In the genomic region with DNA sequence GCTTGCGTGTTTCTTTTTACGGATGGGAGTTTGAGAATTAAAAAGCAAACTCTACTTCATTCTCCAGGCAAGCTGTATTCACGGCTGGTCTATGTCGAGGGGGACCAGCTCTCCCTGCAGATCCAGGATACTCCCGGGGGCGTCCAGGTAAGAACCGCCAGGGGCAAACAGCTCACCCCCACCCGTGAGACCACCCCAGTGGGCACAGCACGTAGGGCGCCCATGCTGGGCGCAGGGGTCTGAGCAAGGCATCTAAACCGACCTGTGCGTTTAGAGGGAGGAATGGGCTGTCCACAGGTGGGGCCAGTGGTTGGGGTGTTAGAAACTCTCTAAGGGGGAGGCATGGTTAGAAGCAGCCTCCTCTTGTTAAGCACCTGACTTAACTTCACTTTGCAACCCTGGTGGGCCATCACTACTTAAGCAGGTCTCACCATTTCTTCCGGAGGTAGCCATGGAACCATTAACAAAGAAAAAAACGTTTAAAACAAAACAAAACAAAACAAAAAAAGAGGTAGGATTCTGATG, we compare ENCODE assay signal across 8 cellular contexts. TPM values are rescaled to one million over a fixed set of nuclear protein-coding genes. Genes with fewer than 3 reads are reported as not detected.
DNase-seq lines count a peak whose midpoint lies in the region; ATAC-seq and TF ChIP-seq lines count a peak whose summit lies in the region.

No MANE protein-coding gene starts in this region.

- no peak overlapping the region for H2BK120ac ChIP-seq in neuronal stem cell (ENCODE audit: low read depth, low read length)

- peaks cover 4% of the 10 kb centered on the region for H3K4me1 Mint-ChIP-seq in endothelial cell (ENCODE audit: unreplicated experiment)

- CTCF ChIA-PET in BJ (lab: Yijun Ruan, JAX): interaction anchor here (0.8 to 3.7 kb wide), 9 partner anchors 9 to 286 kb away, joined by 3 to 16 read pairs (median 5); no protein-coding TSS in a partner anchor

- no peaks in the 10 kb centered on the region for H3K79me2 ChIP-seq in OCI-LY3 (ENCODE audit: low read length)

- DNase-seq in BJ (ENCODE audit: low read depth): no peak
- DNase-seq in endothelial cell (ENCODE audit: low spot score): no peak
- DNase-seq in neuronal stem cell (ENCODE audit: low spot score): no peak
- DNase-seq in NCI-H526 (lab: John Stamatoyannopoulos, UW): no peak
- DNase-seq in SJCRH30: no peak
- no peak for DNase-seq in NCI-H1417 treated with DMSO at 0.1 percent for 48 hours (lab: John Stamatoyannopoulos, UW)

- H3K4ac ChIP-seq in neuronal stem cell (ENCODE audit: low read length): no peak overlapping the region

- H2AFZ ChIP-seq in OCI-LY3 (ENCODE audit: low read depth, low read length) (no peak overlapping the region), neuronal stem cell (ENCODE audit: low read length) (peak overlapping the region; percentile 100)

- H3K27me3 Mint-ChIP-seq in endothelial cell (ENCODE audit: unreplicated experiment): peaks cover 2% of the 10 kb centered on the region

- POLR2A ChIA-PET in BJ (lab: Charles Lee): interaction anchor here (0.8 kb wide), 1 partner anchor 11 kb away, joined by 4 read pairs; no protein-coding TSS in a partner anchor

- H3K23ac ChIP-seq in neuronal stem cell (ENCODE audit: low read depth, low read length, poor library complexity): no peak overlapping the region

- H3K9me3 ChIP-seq in OCI-LY3 (ENCODE audit: insufficient read depth, low read length) (no peaks in the 10 kb centered on the region), neuronal stem cell (replicated peaks in 1 of 2; ENCODE audit: control insufficient read depth in 2 of 2, insufficient read depth in 1 of 2, low read depth in 1 of 2, low read length in 2 of 2) (no peaks in the 10 kb centered on the region), SJCRH30 (replicated peaks) (no peaks in the 10 kb centered on the region)

- H3K4me2 ChIP-seq in OCI-LY3 (ENCODE audit: low read length) (peak overlapping the region; percentile 81), neuronal stem cell (ENCODE audit: insufficient read depth, low read length, poor library complexity, severe bottlenecking) (peak overlapping the region; percentile 97)

- H4K91ac ChIP-seq in neuronal stem cell (ENCODE audit: low read depth, low read length, poor library complexity): no peak overlapping the region

- no peaks in the 10 kb centered on the region for H4K20me1 ChIP-seq in OCI-LY3 (ENCODE audit: insufficient read depth, low read length)

- H3K36me3 ChIP-seq in BJ (ENCODE audit: control insufficient read depth, insufficient read depth, low read length) (0 out of 2 replicates have a peak, but pooled peaks cover 1% of the 10 kb centered on the region), OCI-LY3 (replicated peaks; ENCODE audit: low read depth, low read length) (no peaks in the 10 kb centered on the region), neuronal stem cell (replicated peaks in 1 of 2; ENCODE audit: control insufficient read depth in 2 of 2, insufficient read depth in 2 of 2, low read length in 2 of 2) (no peaks in the 10 kb centered on the region), SJCRH30 (no peaks in the 10 kb centered on the region)

- peak overlapping the region; percentile 70 for H3K27ac Mint-ChIP-seq in endothelial cell (ENCODE audit: unreplicated experiment)

- H3K27me3 ChIP-seq in BJ (ENCODE audit: control insufficient read depth, insufficient read depth, low read length) (no peaks in the 10 kb centered on the region), OCI-LY3 (ENCODE audit: low read depth, low read length) (0 out of 2 replicates have a peak, but pooled peaks cover 8% of the 10 kb centered on the region), neuronal stem cell (ENCODE audit: control insufficient read depth in 3 of 3, insufficient read depth in 3 of 3, low read depth in 1 of 3, low read length in 3 of 3) (peaks cover 0 to 14% (median 6%) of the 10 kb centered on the region in 3 experiments), SJCRH30 (no peaks in the 10 kb centered on the region; the same call in 1 of the 2 replicates)

- H3K4me1 ChIP-seq in OCI-LY3 (ENCODE audit: low read length) (peaks cover 3% of the 10 kb centered on the region; the same call in 1 of the 2 replicates), neuronal stem cell (ENCODE audit: control insufficient read depth in 2 of 2, insufficient read depth in 1 of 2, low read depth in 1 of 2, low read length in 2 of 2) (peaks cover 0 to 2% of the 10 kb centered on the region in 2 donors), SJCRH30 (no peaks in the 10 kb centered on the region)

- TF ChIP-seq CTCF in BJ (IDR thresholded peaks at IDR 0.05; ENCODE audit: insufficient read depth, low read depth, low read length): no peak
- TF ChIP-seq CTCF in OCI-LY3 (IDR thresholded peaks at IDR 0.05; ENCODE audit: low read depth, low read length): no peak
- TF ChIP-seq CTCF in endothelial cell (IDR thresholded peaks at IDR 0.05; ENCODE audit: unreplicated experiment): no peak

- no peak overlapping the region for H2BK5ac ChIP-seq in neuronal stem cell (ENCODE audit: low read length)

- H3K4me3 ChIP-seq in BJ (ENCODE audit: low read depth, low read length): peak overlapping the region; percentile 82
- peak overlapping the region; percentile 89 for H3K4me3 ChIP-seq in OCI-LY3 (ENCODE audit: low read length)
- no peak overlapping the region for H3K4me3 ChIP-seq in neuronal stem cell (ENCODE audit: low read length in 2 of 2)
- H3K4me3 ChIP-seq in SJCRH30: no peak overlapping the region

- ATAC-seq in HG03196 (IDR thresholded peaks at IDR 0.05; ENCODE audit: unreplicated experiment): no peak

- no peaks in the 10 kb centered on the region for H3K79me1 ChIP-seq in neuronal stem cell (ENCODE audit: low read depth, low read length)

- H3K14ac ChIP-seq in neuronal stem cell (ENCODE audit: low read length): no peak overlapping the region

- no peaks in the 10 kb centered on the region for H3K36me3 Mint-ChIP-seq in endothelial cell (ENCODE audit: low read depth, unreplicated experiment)

- H3K27ac ChIP-seq in OCI-LY3 (ENCODE audit: low read length) (no peak overlapping the region), neuronal stem cell (replicated peaks; ENCODE audit: low read length) (no peak overlapping the region), SJCRH30 (no peak overlapping the region)

- no peak overlapping the region for H3K9ac ChIP-seq in OCI-LY3 (ENCODE audit: low read length)
- no peak overlapping the region for H3K9ac ChIP-seq in neuronal stem cell (ENCODE audit: low read depth, low read length, poor library complexity)

- H3K9me3 Mint-ChIP-seq in endothelial cell (ENCODE audit: unreplicated experiment): no peaks in the 10 kb centered on the region

- H3K18ac ChIP-seq in neuronal stem cell (ENCODE audit: low read length): no peak overlapping the region

- peak overlapping the region; percentile 90 for H3K4me3 Mint-ChIP-seq in endothelial cell (ENCODE audit: unreplicated experiment)

- WGBS in neuronal stem cell (ENCODE audit: extremely low coverage in 2 of 2, insufficient read length in 2 of 2, insufficient replicate concordance in 1 of 2), 2 donors: no CpG with 5 or more reads among the region's 15 CpGs

- H2BK12ac ChIP-seq in neuronal stem cell (ENCODE audit: low read length): no peak overlapping the region

- H4K8ac ChIP-seq in neuronal stem cell (ENCODE audit: low read depth, low read length): no peak overlapping the region

- peak overlapping the region; percentile 47 for H2AK5ac ChIP-seq in neuronal stem cell (ENCODE audit: low read depth, low read length)

- no peak overlapping the region for H2BK15ac ChIP-seq in neuronal stem cell (ENCODE audit: low read length)

RNA-seq across cellular contexts. Expression of gene RASL11A, which starts 1.0 kb away (rescaled TPM):
- 37.6 and 67.0 TPM in 2 replicates for polyA plus RNA-seq in BJ (2011; rRNA removed)
- polyA minus RNA-seq in BJ (2011; rRNA and poly(A)+ RNA removed): 110 and 137 TPM in 2 replicates
- 2.1 TPM for total RNA-seq in endothelial cell (ENCODE audit: unreplicated experiment)
- 0.33 TPM for polyA plus RNA-seq in neuronal stem cell (2013, experiment 1 of 2)
- 0.64 TPM for polyA plus RNA-seq in neuronal stem cell (2013, experiment 2 of 2)
- total RNA-seq in SJCRH30 (2014; rRNA removed; shearing (Covaris generic)): 0.75 and 1.1 TPM in 2 replicates

RNA-seq across cellular contexts. Expression of gene RPL21, which starts 20.3 kb away (rescaled TPM):
- polyA plus RNA-seq in BJ (2011; rRNA removed): 771 and 1,498 TPM in 2 replicates
- polyA minus RNA-seq in BJ (2011; rRNA and poly(A)+ RNA removed): 50.1 and 61.7 TPM in 2 replicates
- total RNA-seq in endothelial cell (ENCODE audit: unreplicated experiment): 910 TPM
- polyA plus RNA-seq in neuronal stem cell (2013, experiment 1 of 2): 3,903 TPM
- 3,989 TPM for polyA plus RNA-seq in neuronal stem cell (2013, experiment 2 of 2)
- total RNA-seq in SJCRH30 (2014; rRNA removed; shearing (Covaris generic)): 2,116 and 2,164 TPM in 2 replicates

Comparison
In these comparisons a context has a peak if more than half of its experiments do, and no peak if none do; other contexts are left out.
1. H3K4me3 ChIP-seq: peak in BJ (single experiment) and OCI-LY3 (single experiment); none in neuronal stem cell (0 of 2) and SJCRH30 (single experiment).